In the genomic region with DNA sequence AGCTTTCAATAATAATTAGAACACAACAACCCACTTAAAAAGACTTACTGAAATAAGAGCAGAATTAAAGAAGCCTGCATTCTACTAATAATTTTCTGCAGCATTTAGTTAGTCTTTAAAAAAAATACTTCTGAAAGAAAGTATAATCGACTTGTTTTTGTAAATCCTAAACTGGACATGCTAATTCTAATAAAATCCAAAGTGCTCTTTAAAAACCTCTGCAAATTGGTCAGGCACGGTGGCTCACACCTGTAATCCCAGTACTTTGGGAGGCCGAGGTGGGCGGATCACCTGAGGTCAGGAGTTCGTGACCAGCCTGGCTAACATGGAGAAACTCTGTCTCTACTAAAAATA, we compare ENCODE assay signal across 1 cellular context.
TF ChIP-seq lines count a peak whose summit lies in the region.

No MANE protein-coding gene starts in this region.

TF ChIP-seq in K562, 482 proteins besides CTCF, POLR2A, EP300 and RAD21:
- no peak for TF ChIP-seq ETV6 (IDR thresholded peaks at IDR 0.05; ENCODE audit: borderline replicate concordance in 1 of 2, low read depth in 2 of 2, low read length in 1 of 2)
- no peak for TF ChIP-seq ETV6 (CRISPR knock-in tag; IDR thresholded peaks at IDR 0.05; ENCODE audit: borderline replicate concordance)
- TF ChIP-seq DACH1 (IDR thresholded peaks at IDR 0.05; ENCODE audit: partially characterized antibody): peak; percentile 5
TF ChIP-seq in K562: peak in this region for 1.
